ENCODE assay signal across 23 cellular contexts in genomic region chr22:25602924-25603323, GRCh38.
"Had no signal": no experiment of that assay in that cellular context is flagged by ENCODE, and none has a peak within 500 bp of the region (broad histone marks: within the 10 kb centered on the region; RNA-seq: fewer than 3 reads in every experiment).

No MANE protein-coding gene starts in this region.

- H3K27me3 Mint-ChIP-seq: activated naive CD4-positive, alpha-beta T cell treated with anti-CD3 and anti-CD28 coated beads, Interleukin-2, amount 50 U/mL, for 24 hours; naive thymus-derived CD8-positive, alpha-beta T cell; type B pancreatic cell had no signal

- H3K4me1 ChIP-seq: esophagus muscularis mucosa, left ventricle myocardium inferior, psoas muscle, stomach, testis had no signal

- H3K4me3 Mint-ChIP-seq: activated naive CD4-positive, alpha-beta T cell treated with anti-CD3 and anti-CD28 coated beads, Interleukin-2, amount 50 U/mL, for 24 hours; immature natural killer cell; naive thymus-derived CD8-positive, alpha-beta T cell; type B pancreatic cell had no signal

- H3K36me3 ChIP-seq: cardiac muscle cell, esophagus muscularis mucosa, left ventricle myocardium inferior, ovary, stomach had no signal

- H3K9me3 ChIP-seq: esophagus muscularis mucosa, left ventricle myocardium inferior, ovary, psoas muscle, stomach, testis had no signal

- DNase-seq: activated CD4-positive, alpha-beta T cell treated with anti-CD3 and anti-CD28 coated beads for 48 hours; activated CD4-positive, CD25-positive, alpha-beta regulatory T cell; activated CD8-positive, alpha-beta memory T cell treated with anti-CD3 and anti-CD28 coated beads for 24 hours; activated CD8-positive, alpha-beta memory T cell treated with anti-CD3 and anti-CD28 coated beads, Interleukin-2, amount 50 U/mL, for 48 hours; activated gamma-delta T cell; dermis blood vessel endothelial cell; effector memory CD4-positive, alpha-beta T cell; immature natural killer cell; kidney glomerular epithelial cell; left ventricle myocardium inferior; naive thymus-derived CD8-positive, alpha-beta T cell; ovary; psoas muscle; right cardiac atrium; small intestine; stimulated activated CD4-positive, alpha-beta T cell treated with anti-CD3 and anti-CD28 coated beads, Interleukin-15, amount 100 ng/mL, for 24 hours; stimulated activated CD4-positive, alpha-beta T cell treated with anti-CD3 and anti-CD28 coated beads, Interleukin-2, amount 100 ng/mL, for 48 hours; stomach; testis had no signal

- H3K9me3 Mint-ChIP-seq: immature natural killer cell, type B pancreatic cell had no signal

- ATAC-seq: naive thymus-derived CD8-positive, alpha-beta T cell; psoas muscle; right cardiac atrium had no signal

- H3K36me3 Mint-ChIP-seq: immature natural killer cell, type B pancreatic cell had no signal

- H3K4me3 ChIP-seq: cardiac muscle cell, esophagus muscularis mucosa, left ventricle myocardium inferior, ovary, psoas muscle, stomach, testis had no signal

- H3K27ac Mint-ChIP-seq: activated naive CD4-positive, alpha-beta T cell treated with anti-CD3 and anti-CD28 coated beads, Interleukin-2, amount 50 U/mL, for 24 hours; immature natural killer cell; naive thymus-derived CD8-positive, alpha-beta T cell; type B pancreatic cell had no signal
